ENCODE assay signal across 8 cellular contexts in the genomic region with DNA sequence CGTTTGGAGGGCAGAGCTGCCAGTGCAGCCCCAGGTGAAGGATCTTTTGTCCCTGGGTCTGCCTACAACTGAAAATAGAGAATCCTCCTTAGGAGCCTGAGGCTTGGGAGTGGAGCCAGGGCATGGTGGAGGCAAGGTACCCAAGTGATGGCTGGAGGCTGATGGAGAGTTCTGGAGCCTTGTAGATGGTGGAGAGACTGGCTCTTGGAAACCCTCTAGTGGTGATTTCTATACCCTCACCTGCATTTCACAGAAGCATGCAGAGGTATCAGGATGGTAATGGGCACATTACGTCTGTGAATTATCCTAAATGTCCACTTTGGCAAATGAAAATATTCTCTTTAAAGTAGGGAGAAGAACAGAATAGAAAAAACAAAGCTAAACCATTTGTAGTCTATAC. TPM values are rescaled to one million over a fixed set of nuclear protein-coding genes. Genes with fewer than 3 reads are reported as not detected.
DNase-seq lines count a peak whose midpoint lies in the region; ATAC-seq and TF ChIP-seq lines count a peak whose summit lies in the region.

No MANE protein-coding gene starts in this region.

- H3K27ac Mint-ChIP-seq in activated T-cell treated with anti-CD3 and anti-CD28 coated beads, Interleukin-2, amount 50 U/mL, for 24 hours = no peak overlapping the region

- DNase-seq in 8988T (peak; percentile 13), GM13977 (ENCODE audit: low spot score) (peak; percentile 40), SK-MEL-5 (ENCODE audit: low read depth, low spot score) (peak; percentile 66), left kidney (ENCODE audit: low read depth, low spot score) (peak; percentile 23), epidermal melanocyte (ENCODE audit: insufficient read length, low spot score) (no peak), NCI-H345 (lab: John Stamatoyannopoulos, UW) (no peak)
- DNase-seq in activated T-cell treated with anti-CD3 and anti-CD28 coated beads, Interleukin-2, amount 50 U/mL, for 24 hours = no peak

- H3K9me3 Mint-ChIP-seq in activated T-cell treated with anti-CD3 and anti-CD28 coated beads, Interleukin-2, amount 50 U/mL, for 24 hours = no peaks in the 10 kb centered on the region

- no peak overlapping the region for H3K4me3 Mint-ChIP-seq in activated T-cell treated with anti-CD3 and anti-CD28 coated beads, Interleukin-2, amount 50 U/mL, for 24 hours

- ATAC-seq in HG02870 (IDR thresholded peaks at IDR 0.05; ENCODE audit: unreplicated experiment) = peak; percentile 58

- in situ Hi-C loops in GM13977 (cut with MboI; ENCODE audit: low pct_unique_long_range_greater_than_20kb, low sequenced_read_pairs, unreplicated experiment) (no loop called here), SK-MEL-5 (cut with HindIII; ENCODE audit: low pct_unique_long_range_greater_than_20kb, low sequenced_read_pairs) (no loop called here)

- peak; percentile 33 for TF ChIP-seq CTCF in GM13977 (IDR thresholded peaks at IDR 0.05; ENCODE audit: extremely low read depth, insufficient read depth, missing control alignments)

- no peaks in the 10 kb centered on the region for H3K36me3 Mint-ChIP-seq in activated T-cell treated with anti-CD3 and anti-CD28 coated beads, Interleukin-2, amount 50 U/mL, for 24 hours (ENCODE audit: low read depth)

- no peaks in the 10 kb centered on the region for H3K4me1 Mint-ChIP-seq in activated T-cell treated with anti-CD3 and anti-CD28 coated beads, Interleukin-2, amount 50 U/mL, for 24 hours (ENCODE audit: low read depth)

- H3K27me3 Mint-ChIP-seq in activated T-cell treated with anti-CD3 and anti-CD28 coated beads, Interleukin-2, amount 50 U/mL, for 24 hours = no peaks in the 10 kb centered on the region

RNA-seq across cellular contexts. Expression of a gene that starts 44.4 kb away (rescaled TPM):
- total RNA-seq in SK-MEL-5 (2014; rRNA removed; shearing (Covaris generic)) = 0.87 TPM in 1 of 2 replicates, not detected in the other
- polyA plus RNA-seq in SK-MEL-5 (2015; cell fraction: cytosol; rRNA removed) = 2.6 TPM in 1 of 2 replicates, not detected in the other
- polyA plus RNA-seq in SK-MEL-5 (2015; cell fraction: nucleus; rRNA removed) = 0.30 TPM in 1 of 2 replicates, not detected in the other

Comparison
In these comparisons a context has a peak if more than half of its experiments do, and no peak if none do; other contexts are left out.
1. DNase-seq: peak in 8988T (single experiment), GM13977 (single experiment), SK-MEL-5 (single experiment) and left kidney (single experiment); none in epidermal melanocyte (single experiment), activated T-cell treated with anti-CD3 and anti-CD28 coated beads, Interleukin-2, amount 50 U/mL, for 24 hours (single experiment) and NCI-H345 (single experiment).